8 cellular contexts compared by ENCODE assay signal in genomic region chr19:38004505-38005223, GRCh38.
A peak's percentile ranks its signal among the peaks of the same experiment; 100 is the strongest.
DNase-seq lines count a peak whose midpoint lies in the region; ATAC-seq and TF ChIP-seq lines count a peak whose summit lies in the region.

No MANE protein-coding gene starts in this region.

- H3K27me3 Mint-ChIP-seq in stimulated activated naive CD8-positive, alpha-beta T cell treated with anti-CD3 and anti-CD28 coated beads, Interleukin-15, amount 100 ng/mL, for 72 hours, result no peaks in the 10 kb centered on the region

- ATAC-seq in left lung (peak; percentile 88), GM21528 (IDR thresholded peaks at IDR 0.05; ENCODE audit: low FRiP score, unreplicated experiment) (no peak)
- peak; percentile 45 for ATAC-seq in stimulated activated naive CD8-positive, alpha-beta T cell treated with anti-CD3 and anti-CD28 coated beads, Interleukin-15, amount 100 ng/mL, for 72 hours

- no peak overlapping the region for H3K27ac Mint-ChIP-seq in stimulated activated naive CD8-positive, alpha-beta T cell treated with anti-CD3 and anti-CD28 coated beads, Interleukin-15, amount 100 ng/mL, for 72 hours

- no peaks in the 10 kb centered on the region for H3K27me3 ChIP-seq in dorsolateral prefrontal cortex
- H3K27me3 ChIP-seq in left lung, result no peaks in the 10 kb centered on the region

- peak overlapping the region; percentile 81 for H3K4me2 ChIP-seq in OCI-LY7 (ENCODE audit: low read length)

- no peak for TF ChIP-seq CTCF in GM20000 (IDR thresholded peaks at IDR 0.05; ENCODE audit: extremely low read depth, missing control alignments)
- no peak for TF ChIP-seq CTCF in OCI-LY7 (conservative IDR thresholded peaks at IDR 0.05; ENCODE audit: low read length)
- TF ChIP-seq CTCF in dorsolateral prefrontal cortex (IDR thresholded peaks at IDR 0.05 in 54 of 56, conservative IDR thresholded peaks at IDR 0.05 in 2 of 56; ENCODE audit: low read depth in 1 of 56, partially characterized antibody in 56 of 56), result peak in 3 of 56 donors; percentile 13 to 17 (median 13)
- TF ChIP-seq CTCF in left lung (IDR thresholded peaks at IDR 0.05), result no peak

- peaks cover 56% of the 10 kb centered on the region for H3K4me1 ChIP-seq in OCI-LY7 (ENCODE audit: insufficient read depth, low read length, poor library complexity, severe bottlenecking)
- peaks cover 15 to 27% of the 10 kb centered on the region in 2 donors for H3K4me1 ChIP-seq in left lung

- BruUV-seq in OCI-LY7 (replicated peaks; lab: Mats Ljungman, UMichigan), result no TSS peak

- POLR2A ChIA-PET in OCI-LY7 (lab: Charles Lee), result interaction anchor here (0.6 to 4.0 kb wide), 22 partner anchors 11 to 398 kb away, joined by 3 to 25 read pairs (median 5); partner anchors contain the start of genes FAM98C, SIPA1L3 and WDR87

- CTCF ChIA-PET in OCI-LY7 (lab: Charles Lee; ENCODE audit: unreplicated experiment), result interaction anchor here (0.6 to 2.9 kb wide), 10 partner anchors 10 to 1287 kb away, joined by 3 to 10 read pairs (median 4); no protein-coding TSS in a partner anchor

- H3K36me3 ChIP-seq in OCI-LY7 (ENCODE audit: insufficient read depth, low read length) (no peaks in the 10 kb centered on the region), left lung (no peaks in the 10 kb centered on the region)

- H3K9me3 Mint-ChIP-seq in stimulated activated naive CD8-positive, alpha-beta T cell treated with anti-CD3 and anti-CD28 coated beads, Interleukin-15, amount 100 ng/mL, for 72 hours, result no peaks in the 10 kb centered on the region

- H3K9me3 ChIP-seq in OCI-LY7 (ENCODE audit: low read length), result no peaks in the 10 kb centered on the region
- no peaks in the 10 kb centered on the region for H3K9me3 ChIP-seq in left lung

- H3K4me1 Mint-ChIP-seq in stimulated activated naive CD8-positive, alpha-beta T cell treated with anti-CD3 and anti-CD28 coated beads, Interleukin-15, amount 100 ng/mL, for 72 hours, result peaks cover 6% of the 10 kb centered on the region

- intact Hi-C loops in OCI-LY7 (cut with micrococcal nuclease; ENCODE audit: unreplicated experiment) (loop anchor here (1.0 kb wide), 1 partner anchor 42 kb away; no protein-coding TSS in a partner anchor), dorsolateral prefrontal cortex (cut with DNase I) (loop anchor here (2.0 to 10.0 kb wide), 2 partner anchors 90 to 98 kb away; partner anchors contain the start of genes SIPA1L3 (in 2 of the 2) and WDR87 (in 2 of the 2)), left lung (cut with DNase I) (no loop called here)

- H3K79me2 ChIP-seq in OCI-LY7 (ENCODE audit: insufficient read depth, low read depth, low read length), result peaks cover 25% of the 10 kb centered on the region; the same call in 1 of the 2 replicates

- no peak overlapping the region for H3K4me3 Mint-ChIP-seq in stimulated activated naive CD8-positive, alpha-beta T cell treated with anti-CD3 and anti-CD28 coated beads, Interleukin-15, amount 100 ng/mL, for 72 hours

- peak overlapping the region; percentile 51 for H2AFZ ChIP-seq in OCI-LY7 (ENCODE audit: low read length)

- H3K27ac ChIP-seq in OCI-LY7 (ENCODE audit: low read depth, low read length, poor library complexity, severe bottlenecking), result peak overlapping the region; percentile 72
- H3K27ac ChIP-seq in dorsolateral prefrontal cortex, result peak overlapping the region; percentile 63 to 98 (median 93)
- H3K27ac ChIP-seq in left lung, result peak overlapping the region; percentile 82 to 94

- H3K4me3 ChIP-seq in OCI-LY7 (ENCODE audit: low read depth, low read length, poor library complexity, severe bottlenecking) (peak overlapping the region; percentile 67), dorsolateral prefrontal cortex (peak overlapping the region; percentile 28 to 77 (median 61)), left lung (peak overlapping the region in 1 of 2 donors; percentile 36)

- H4K20me1 ChIP-seq in OCI-LY7 (ENCODE audit: insufficient read depth, low read length), result no peaks in the 10 kb centered on the region

- H3K9me2 ChIP-seq in OCI-LY7 (ENCODE audit: insufficient read depth, low read length), result no peaks in the 10 kb centered on the region

- DNase-seq in EH (ENCODE audit: low read depth) (peak; percentile 99), GM20000 (ENCODE audit: low spot score) (peak; percentile 76), HS-5 (ENCODE audit: low read depth) (peak; percentile 92), OCI-LY7 (ENCODE audit: low spot score) (peak; percentile 93), dorsolateral prefrontal cortex (peak; percentile 71 to 97 (median 90)), left lung (peak in 1 of 2 donors; percentile 80)
- no peak for DNase-seq in stimulated activated naive CD8-positive, alpha-beta T cell treated with anti-CD3 and anti-CD28 coated beads, Interleukin-15, amount 100 ng/mL, for 72 hours

Comparison
In these comparisons a context has a peak if more than half of its experiments do, and no peak if none do; other contexts are left out.
1. DNase-seq: peak in EH (single experiment), GM20000 (single experiment), HS-5 (single experiment), OCI-LY7 (single experiment) and dorsolateral prefrontal cortex (10 of 10); none in stimulated activated naive CD8-positive, alpha-beta T cell treated with anti-CD3 and anti-CD28 coated beads, Interleukin-15, amount 100 ng/mL, for 72 hours (0 of 2).
2. intact Hi-C loops: an anchor here in OCI-LY7 (1.0 kb wide) and dorsolateral prefrontal cortex (2.0 to 10.0 kb wide); none called in left lung.
3. Peak in every context shown above with its lines, with median percentiles within 50 percentile points of each other: H3K27ac ChIP-seq.